8 cellular contexts compared by ENCODE assay signal in genomic region chr3:11591401-11592266, GRCh38. TPM values are rescaled to one million over a fixed set of nuclear protein-coding genes. Genes with fewer than 3 reads are reported as not detected.
DNase-seq lines count a peak whose midpoint lies in the region; ATAC-seq and TF ChIP-seq lines count a peak whose summit lies in the region.

No MANE protein-coding gene starts in this region.

- H3K27me3 ChIP-seq in NT2/D1 (ENCODE audit: insufficient read depth, insufficient read length) (no peaks in the 10 kb centered on the region), mucosa of rectum (ENCODE audit: control insufficient read depth in 2 of 2, insufficient read depth in 2 of 2, low read length in 2 of 2) (no peaks in the 10 kb centered on the region), BE2C (no peaks in the 10 kb centered on the region)

- DNase-seq in AG20443 (ENCODE audit: low spot score): peak; percentile 71
- peak; percentile 87 for DNase-seq in NT2/D1 (ENCODE audit: low read depth, low spot score)
- DNase-seq in epidermal melanocyte (ENCODE audit: insufficient read length, low spot score): peak; percentile 82
- DNase-seq in NCI-H345 treated with DMSO at 0.1 percent for 48 hours (lab: John Stamatoyannopoulos, UW; ENCODE audit: unreplicated experiment): no peak
- DNase-seq in BE2C: no peak
- DNase-seq in SHP77 (lab: John Stamatoyannopoulos, UW): no peak

- peak overlapping the region; percentile 46 to 56 for H3K27ac ChIP-seq in mucosa of rectum (ENCODE audit: low read depth in 2 of 2, low read length in 2 of 2)

- H3K4me3 ChIP-seq in NT2/D1 (ENCODE audit: insufficient read length, low read depth) (no peak overlapping the region), mucosa of rectum (ENCODE audit: low read length in 2 of 2) (no peak overlapping the region), BE2C (ENCODE audit: low read depth, low read length) (no peak overlapping the region)

- H3K9me3 ChIP-seq in NT2/D1 (ENCODE audit: insufficient read depth, low read length) (peaks cover 3% of the 10 kb centered on the region; the same call in 1 of the 2 replicates), mucosa of rectum (ENCODE audit: control insufficient read depth in 2 of 2, low read length in 2 of 2) (no peaks in the 10 kb centered on the region), BE2C (no peaks in the 10 kb centered on the region)

- no peak for TF ChIP-seq CTCF in BE2C (IDR thresholded peaks at IDR 0.05; ENCODE audit: low read depth, low read length)

- H3K4me1 ChIP-seq in NT2/D1 (ENCODE audit: insufficient read depth, insufficient read length) (peaks cover 18% of the 10 kb centered on the region), mucosa of rectum (ENCODE audit: control insufficient read depth in 2 of 2, insufficient read depth in 2 of 2, low read length in 2 of 2) (peaks cover 10 to 18% of the 10 kb centered on the region in 2 donors), BE2C (no peaks in the 10 kb centered on the region; the same call in 1 of the 2 replicates)

- H3K36me3 ChIP-seq in NT2/D1 (ENCODE audit: insufficient read depth, insufficient read length, low read length): peaks cover 44% of the 10 kb centered on the region
- no peaks in the 10 kb centered on the region for H3K36me3 ChIP-seq in mucosa of rectum (ENCODE audit: control insufficient read depth in 2 of 2, insufficient read depth in 2 of 2, low read length in 2 of 2)
- no peaks in the 10 kb centered on the region for H3K36me3 ChIP-seq in BE2C

- no peak for ATAC-seq in GM21526 (IDR thresholded peaks at IDR 0.05; ENCODE audit: low FRiP score, unreplicated experiment)

- peak overlapping the region; percentile 52 for H3K9ac ChIP-seq in NT2/D1 (ENCODE audit: insufficient read length, low read depth)
- H3K9ac ChIP-seq in mucosa of rectum (ENCODE audit: low read depth in 1 of 2, low read length in 2 of 2): peak overlapping the region in 1 of 2 donors; percentile 5

RNA-seq across cellular contexts. Expression of gene VGLL4, which starts 52.1 kb away (rescaled TPM):
- 21.6 TPM for polyA plus RNA-seq in BE2C (2012; ENCODE audit: insufficient read depth, insufficient read length, low read depth)

Comparison
In these comparisons a context has a peak if more than half of its experiments do, and no peak if none do; other contexts are left out.
1. DNase-seq: peak in AG20443 (single experiment), NT2/D1 (single experiment) and epidermal melanocyte (single experiment); none in NCI-H345 treated with DMSO at 0.1 percent for 48 hours (single experiment), BE2C (single experiment) and SHP77 (0 of 2).